1 cellular context compared by ENCODE assay signal in the genomic region with DNA sequence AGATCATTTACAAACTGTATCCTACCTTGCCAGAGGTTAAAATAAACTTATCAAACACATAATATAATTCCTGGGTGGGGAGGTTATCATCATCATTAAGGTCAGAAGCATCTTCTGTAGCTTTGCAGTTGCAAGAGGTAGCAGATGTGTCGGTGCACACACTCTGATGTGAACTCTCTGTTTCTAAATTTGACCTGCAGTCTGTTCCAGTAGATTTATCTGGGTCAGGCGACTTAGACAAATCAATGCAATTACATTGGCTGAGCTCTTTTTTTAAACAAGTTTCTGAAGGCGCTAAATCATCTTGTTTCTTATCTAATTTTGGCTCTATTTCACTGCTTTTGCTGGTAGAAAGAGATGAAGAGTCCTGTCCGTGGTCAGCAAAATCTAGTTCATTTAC.
TF ChIP-seq lines count a peak whose summit lies in the region.

No MANE protein-coding gene starts in this region.

TF ChIP-seq in IMR-90, 13 proteins besides CTCF, POLR2A, EP300 and RAD21 (continued from another document):
- TF ChIP-seq MXI1 (IDR thresholded peaks at IDR 0.05; ENCODE audit: borderline replicate concordance, low read depth, low read length) = no peak
TF ChIP-seq in IMR-90: peak in this region for 0.
